ENCODE assay signal across 18 cellular contexts in the genomic region with DNA sequence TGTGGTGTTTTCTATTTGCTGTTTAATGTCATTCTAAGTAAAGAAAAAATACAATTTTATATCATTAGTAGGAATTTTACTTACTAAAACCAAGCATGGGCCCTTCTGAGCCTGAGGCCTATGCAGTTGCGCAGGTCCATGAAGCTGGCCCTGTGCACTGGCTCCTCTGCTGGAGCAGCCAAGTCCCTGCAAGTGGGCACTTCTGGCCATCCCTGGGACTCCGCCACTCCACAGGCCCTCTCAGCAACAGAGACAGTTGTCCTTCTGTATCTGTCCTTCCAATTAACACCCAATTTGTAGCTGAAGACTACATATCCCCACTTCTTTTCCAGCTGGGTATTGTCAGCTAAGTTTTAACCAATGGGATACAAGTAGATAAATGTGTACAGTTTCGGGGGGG. TPM values are rescaled to one million over a fixed set of nuclear protein-coding genes. Genes with fewer than 3 reads are reported as not detected.
DNase-seq lines count a peak whose midpoint lies in the region; ATAC-seq, FAIRE-seq and TF ChIP-seq lines count a peak whose summit lies in the region.
"Had no signal": no experiment of that assay in that cellular context is flagged by ENCODE, and none has a peak within 500 bp of the region (broad histone marks: within the 10 kb centered on the region; RNA-seq: fewer than 3 reads in every experiment).

No MANE protein-coding gene starts in this region.

- BruUV-seq in HepG2 (replicated peaks; lab: Mats Ljungman, UMichigan), result no TSS peak

- H3K27ac Mint-ChIP-seq in T-helper 17 cell (no peak overlapping the region), glutamatergic neuron (ENCODE audit: unreplicated experiment) (no peak overlapping the region)
- H3K27ac Mint-ChIP-seq: activated naive CD4-positive, alpha-beta T cell treated with anti-CD3 and anti-CD28 coated beads, Interleukin-2, amount 50 U/mL, for 72 hours had no signal

- FAIRE-seq in HepG2 (lab: Jason Lieb, UNC) (no peak), frontal cortex (lab: Jason Lieb, UNC) (no peak)
- FAIRE-seq: G401.6, islet of Langerhans had no signal

- in situ Hi-C loops in HepG2 (cut with HindIII; ENCODE audit: extremely low pct_ligation_motif_present, low pct_unique_long_range_greater_than_20kb), result loop anchor here (5.0 kb wide), 1 partner anchor 88 kb away; no protein-coding TSS in a partner anchor

- intact Hi-C loops in HepG2 (cut with micrococcal nuclease; ENCODE audit: unreplicated experiment) (no loop called here), right lobe of liver (cut with DNase I) (loop anchor here (10.0 kb wide), 2 partner anchors 86 to 174 kb away; no protein-coding TSS in a partner anchor), upper lobe of right lung (cut with DNase I) (no loop called here)

- no peak overlapping the region for H3K9ac ChIP-seq in HepG2 (ENCODE audit: insufficient read depth, low read depth, low read length)
- H3K9ac ChIP-seq: BLaER1 had no signal

- H3K9me3 Mint-ChIP-seq in glutamatergic neuron (ENCODE audit: unreplicated experiment), result peaks cover 2% of the 10 kb centered on the region

- TF ChIP-seq POLR2A in HepG2 (IDR thresholded peaks at IDR 0.05; ENCODE audit: insufficient read depth in 1 of 2, low read depth in 2 of 2, low read length in 2 of 2) (no peak), right lobe of liver (IDR thresholded peaks at IDR 0.05) (no peak)

- H3K27me3 Mint-ChIP-seq in T-helper 17 cell (peaks cover 20% of the 10 kb centered on the region), glutamatergic neuron (ENCODE audit: unreplicated experiment) (no peaks in the 10 kb centered on the region)

- H3K36me3 ChIP-seq in HepG2 (replicated peaks in 1 of 2; ENCODE audit: control insufficient read depth in 1 of 2, insufficient read depth in 2 of 2, low read length in 2 of 2), result no peaks in the 10 kb centered on the region
- no peaks in the 10 kb centered on the region for H3K36me3 ChIP-seq in right lobe of liver
- H3K36me3 ChIP-seq in upper lobe of right lung, result no peaks in the 10 kb centered on the region
- H3K36me3 ChIP-seq: BLaER1, esophagus muscularis mucosa had no signal

- TF ChIP-seq RAD21 in HepG2 (CRISPR knock-in tag; IDR thresholded peaks at IDR 0.05), result no peak

- H2AFZ ChIP-seq in HepG2 (ENCODE audit: low read length), result no peak overlapping the region
- H2AFZ ChIP-seq: PC-9 had no signal

- no peaks in the 10 kb centered on the region for H3K27me3 ChIP-seq in HepG2 (ENCODE audit: control insufficient read depth in 1 of 2, insufficient read depth in 2 of 2, low read length in 2 of 2)
- no peaks in the 10 kb centered on the region for H3K27me3 ChIP-seq in right lobe of liver
- H3K27me3 ChIP-seq in upper lobe of right lung, result no peaks in the 10 kb centered on the region
- H3K27me3 ChIP-seq: BLaER1, esophagus muscularis mucosa had no signal

- H3K4me1 Mint-ChIP-seq in T-helper 17 cell (peaks cover 6% of the 10 kb centered on the region), glutamatergic neuron (ENCODE audit: low read depth, unreplicated experiment) (no peaks in the 10 kb centered on the region)

- H3K4me3 ChIP-seq in HepG2 (replicated peaks in 1 of 3; ENCODE audit: insufficient read depth in 1 of 3, low read depth in 2 of 3, low read length in 3 of 3) (no peak overlapping the region), right lobe of liver (no peak overlapping the region), upper lobe of right lung (no peak overlapping the region)
- H3K4me3 ChIP-seq: BLaER1, esophagus muscularis mucosa, PC-9 had no signal

- H3K27ac ChIP-seq in HepG2 (ENCODE audit: extremely low read length, insufficient read depth, low read length) (no peak overlapping the region), right lobe of liver (no peak overlapping the region), upper lobe of right lung (no peak overlapping the region)
- H3K27ac ChIP-seq: BLaER1, esophagus muscularis mucosa, PC-9 had no signal

- no peak overlapping the region for H3K4me2 ChIP-seq in HepG2 (ENCODE audit: low read depth, low read length)
- H3K4me2 ChIP-seq: BLaER1, PC-9 had no signal

- no peaks in the 10 kb centered on the region for H4K20me1 ChIP-seq in HepG2 (ENCODE audit: insufficient read depth, low read length)
- H4K20me1 ChIP-seq: BLaER1 had no signal

- no peaks in the 10 kb centered on the region for H3K79me2 ChIP-seq in HepG2 (ENCODE audit: insufficient read depth, low read length)

- 66% methylated on average over 3 of the region's 3 CpGs for WGBS in HepG2 (ENCODE audit: low lambda C conversion rate)
- 92% methylated on average over 2 of the region's 3 CpGs for WGBS in right lobe of liver (ENCODE audit: insufficient coverage, low coverage, low lambda C conversion rate, missing lambda C conversion rate)

- CTCF ChIA-PET in HepG2 (lab: Yijun Ruan, JAX; ENCODE audit: low intra/inter-chr PET ratio, low total read pairs), result interaction anchor here (1.0 to 1.7 kb wide), 2 partner anchors 88 to 103 kb away, joined by 3 to 4 read pairs; no protein-coding TSS in a partner anchor

- H3K4me3 Mint-ChIP-seq in T-helper 17 cell (peak overlapping the region; percentile 9), glutamatergic neuron (ENCODE audit: unreplicated experiment) (no peak overlapping the region)

- ATAC-seq in HepG2, result peak; percentile 98
- ATAC-seq in right lobe of liver, result no peak
- no peak for ATAC-seq in T-helper 17 cell
- peak; percentile 39 for ATAC-seq in upper lobe of right lung
- no peak for ATAC-seq in HG02852 (IDR thresholded peaks at IDR 0.05; ENCODE audit: unreplicated experiment)

- DNase-seq in HepG2 (ENCODE audit: low spot score) (no peak), right lobe of liver (no peak), T-helper 17 cell (no peak), glutamatergic neuron (peak; percentile 46), upper lobe of right lung (no peak), frontal cortex (ENCODE audit: low spot score in 2 of 2) (no peak), kidney glomerular epithelial cell (lab: John Stamatoyannopoulos, UW) (no peak)
- DNase-seq: NCI-H2171 treated with DMSO at 0.1 percent for 48 hours; PC-9; stimulated activated CD4-positive, alpha-beta T cell treated with anti-CD3 and anti-CD28 coated beads, Interleukin-4, amount 100 ng/mL, for 24 hours; stimulated activated naive CD4-positive, alpha-beta T cell; T-helper 9 cell had no signal

- POLR2A ChIA-PET in HepG2 (lab: Yijun Ruan, JAX), result no interaction called here

- no peak for TF ChIP-seq EP300 in HepG2 (IDR thresholded peaks at IDR 0.05; ENCODE audit: low read depth in 2 of 2, low read length in 2 of 2)
- no peak for TF ChIP-seq EP300 in HepG2 (CRISPR knock-in tag; IDR thresholded peaks at IDR 0.05; ENCODE audit: borderline replicate concordance)

- H3K36me3 Mint-ChIP-seq in T-helper 17 cell (ENCODE audit: low read depth), result no peaks in the 10 kb centered on the region
- peaks cover 7% of the 10 kb centered on the region for H3K36me3 Mint-ChIP-seq in glutamatergic neuron (ENCODE audit: unreplicated experiment)

- H3K4me1 ChIP-seq in HepG2 (ENCODE audit: insufficient read depth, low read length), result peaks cover 10% of the 10 kb centered on the region; the same call in 1 of the 2 replicates
- H3K4me1 ChIP-seq in right lobe of liver, result no peaks in the 10 kb centered on the region
- H3K4me1 ChIP-seq in upper lobe of right lung, result no peaks in the 10 kb centered on the region
- H3K4me1 ChIP-seq: BLaER1 had no signal

- H3K9me3 ChIP-seq in HepG2 (ENCODE audit: low read length) (peaks cover 3% of the 10 kb centered on the region; the same call in 1 of the 2 replicates), right lobe of liver (no peaks in the 10 kb centered on the region), T-helper 17 cell (ENCODE audit: control insufficient read depth, low read length, poor library complexity, severe bottlenecking) (no peaks in the 10 kb centered on the region), upper lobe of right lung (no peaks in the 10 kb centered on the region)

- TF ChIP-seq CTCF in HepG2 (CRISPR knock-in tag; IDR thresholded peaks at IDR 0.05) (0 out of 2 replicates have a peak, but pooled peaks have one; percentile 27), right lobe of liver (IDR thresholded peaks at IDR 0.05) (no peak), glutamatergic neuron (IDR thresholded peaks at IDR 0.05; ENCODE audit: partially characterized antibody, unreplicated experiment) (no peak), upper lobe of right lung (IDR thresholded peaks at IDR 0.05) (no peak)

TF ChIP-seq in HepG2, 621 proteins besides CTCF, POLR2A, EP300 and RAD21 (continues in another document):
- peak; percentile 20; the same call in 1 of the 2 replicates for TF ChIP-seq STAG1 (CRISPR knock-in tag; IDR thresholded peaks at IDR 0.05)
- no peak for TF ChIP-seq PPARG (CRISPR knock-in tag; conservative IDR thresholded peaks at IDR 0.05)
- TF ChIP-seq REL (CRISPR knock-in tag; conservative IDR thresholded peaks at IDR 0.05), result no peak
- TF ChIP-seq TBX2 (CRISPR knock-in tag; IDR thresholded peaks at IDR 0.05; ENCODE audit: borderline replicate concordance), result no peak
- no peak for TF ChIP-seq PHF8 (CRISPR knock-in tag; IDR thresholded peaks at IDR 0.05)

RNA-seq across cellular contexts. Expression of a gene that starts 49.9 kb away (rescaled TPM):
- total RNA-seq in HepG2 (2016; rRNA removed; fragmentation: Illumina TruSeq; extraction: Trizol), result 58.7 and 66.2 TPM in 2 replicates
- 78.1 and 78.2 TPM in 2 replicates for total RNA-seq in HepG2 (2016; cell fraction: cytosol; rRNA removed; fragmentation: Illumina TruSeq; extraction: Trizol; ENCODE audit: low read depth)
- 52.1 and 70.0 TPM in 2 replicates for total RNA-seq in HepG2 (2016; cell fraction: insoluble cytoplasmic fraction; rRNA removed; fragmentation: Illumina TruSeq; extraction: Trizol)
- 77.4 and 91.4 TPM in 2 replicates for total RNA-seq in HepG2 (2016; cell fraction: membrane; rRNA removed; fragmentation: Illumina TruSeq; extraction: Trizol)
- total RNA-seq in HepG2 (2016; cell fraction: nucleus; rRNA removed; fragmentation: Illumina TruSeq; extraction: Trizol), result 66.9 and 80.4 TPM in 2 replicates
- polyA plus RNA-seq in HepG2 (2011; rRNA removed), result 30.8 and 35.0 TPM in 2 replicates
- 16.0 and 20.5 TPM in 2 replicates for polyA plus RNA-seq in HepG2 (2011; cell fraction: cytosol; rRNA removed)
- 30.8 and 37.4 TPM in 2 replicates for polyA plus RNA-seq in HepG2 (2011; cell fraction: nucleus; rRNA removed)
- polyA plus RNA-seq in HepG2 (2012), result 29.3 and 30.2 TPM in 2 replicates
- 19.2 and 19.8 TPM in 2 replicates for polyA plus RNA-seq in HepG2 (2016; cell fraction: cytosol; fragmentation: Illumina TruSeq; extraction: Trizol; ENCODE audit: low read depth)
- polyA plus RNA-seq in HepG2 (2016; cell fraction: insoluble cytoplasmic fraction; fragmentation: Illumina TruSeq; extraction: Trizol; ENCODE audit: low read depth), result 56.6 and 58.1 TPM in 2 replicates
- polyA plus RNA-seq in HepG2 (2016; cell fraction: membrane; fragmentation: Illumina TruSeq; extraction: Trizol; ENCODE audit: low read depth), result 49.6 and 56.3 TPM in 2 replicates
- polyA plus RNA-seq in HepG2 (2016; cell fraction: nucleus; fragmentation: Illumina TruSeq; extraction: Trizol; ENCODE audit: insufficient read depth, low read depth), result 75.7 and 79.3 TPM in 2 replicates
- polyA minus RNA-seq in HepG2 (2011; rRNA and poly(A)+ RNA removed; ENCODE audit: low replicate concordance), result 40.1 and 68.9 TPM in 2 replicates
- polyA minus RNA-seq in HepG2 (2011; cell fraction: cytosol; rRNA and poly(A)+ RNA removed), result 17.1 and 17.7 TPM in 2 replicates
- polyA minus RNA-seq in HepG2 (2011; cell fraction: nucleus; rRNA and poly(A)+ RNA removed), result 93.1 and 104 TPM in 2 replicates
- 10 to 100 TPM; 15.9 to 28.5 (median 17.9) TPM for total RNA-seq in right lobe of liver
- 10 to 100 TPM; 42.9 to 44.9 TPM for total RNA-seq in T-helper 17 cell
- total RNA-seq in glutamatergic neuron (ENCODE audit: unreplicated experiment), result 33.6 TPM
- 56.6 TPM for total RNA-seq in upper lobe of right lung
- 89.3 TPM for total RNA-seq in frontal cortex

Comparison
In these comparisons a context has a peak if more than half of its experiments do, and no peak if none do; other contexts are left out.
1. ATAC-seq: peak in HepG2 (single experiment) and upper lobe of right lung (single experiment); none in right lobe of liver (0 of 4), T-helper 17 cell (single experiment) and HG02852 (single experiment).
2. intact Hi-C loops: an anchor here in right lobe of liver (10.0 kb wide); none called in HepG2 and upper lobe of right lung.